In the genomic region with DNA sequence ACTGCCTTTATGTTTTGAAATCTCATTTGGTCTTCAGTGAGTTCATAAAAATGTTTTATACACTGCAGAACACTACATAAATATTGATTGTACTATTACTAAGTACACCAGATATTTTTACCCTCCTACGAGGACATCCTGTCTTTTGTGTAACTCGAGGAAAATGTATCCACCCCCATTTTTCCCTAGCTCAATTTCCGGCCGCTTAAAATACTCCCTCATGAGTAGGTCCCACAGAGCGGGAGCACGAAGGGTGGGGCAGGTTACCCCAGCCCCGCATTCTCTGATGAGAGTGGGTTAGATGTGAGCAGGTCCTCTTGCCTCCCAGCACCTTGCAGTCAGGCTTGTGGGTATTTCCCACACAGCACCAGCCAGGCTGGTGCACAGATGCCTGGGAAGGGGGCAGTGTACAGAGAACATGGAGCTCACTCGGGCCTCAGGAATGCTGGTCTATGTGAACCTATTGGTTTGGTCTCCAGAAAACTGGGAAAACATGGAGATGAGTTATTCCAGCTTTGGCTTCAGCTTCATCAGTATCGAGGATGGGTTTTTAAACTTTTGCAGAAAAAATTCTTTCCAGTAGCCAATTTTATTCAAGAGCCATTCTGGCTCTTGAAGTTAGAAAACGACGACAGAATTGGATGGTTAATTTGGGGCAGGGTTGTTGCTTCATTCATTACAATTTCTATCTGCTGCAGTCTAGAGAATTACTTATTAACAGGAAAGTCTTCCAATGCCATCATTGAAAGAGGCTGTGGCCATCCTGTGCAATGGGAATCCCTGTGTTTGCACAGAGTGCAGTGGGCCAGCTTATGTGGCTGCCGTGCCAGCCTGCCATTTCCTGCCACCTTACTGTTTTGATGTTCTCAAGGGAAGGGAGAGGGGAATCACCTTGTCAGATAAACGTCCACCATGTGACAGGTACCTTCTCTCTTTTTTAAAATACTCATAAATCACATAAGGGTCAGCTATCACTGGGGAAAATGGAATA, we compare ENCODE assay signal across 1 cellular context.
TF ChIP-seq lines count a peak whose summit lies in the region.

No MANE protein-coding gene starts in this region.

TF ChIP-seq in GM23338, 12 proteins besides CTCF, POLR2A, EP300 and RAD21 (continued from another document):
- TF ChIP-seq, protein P1, sequence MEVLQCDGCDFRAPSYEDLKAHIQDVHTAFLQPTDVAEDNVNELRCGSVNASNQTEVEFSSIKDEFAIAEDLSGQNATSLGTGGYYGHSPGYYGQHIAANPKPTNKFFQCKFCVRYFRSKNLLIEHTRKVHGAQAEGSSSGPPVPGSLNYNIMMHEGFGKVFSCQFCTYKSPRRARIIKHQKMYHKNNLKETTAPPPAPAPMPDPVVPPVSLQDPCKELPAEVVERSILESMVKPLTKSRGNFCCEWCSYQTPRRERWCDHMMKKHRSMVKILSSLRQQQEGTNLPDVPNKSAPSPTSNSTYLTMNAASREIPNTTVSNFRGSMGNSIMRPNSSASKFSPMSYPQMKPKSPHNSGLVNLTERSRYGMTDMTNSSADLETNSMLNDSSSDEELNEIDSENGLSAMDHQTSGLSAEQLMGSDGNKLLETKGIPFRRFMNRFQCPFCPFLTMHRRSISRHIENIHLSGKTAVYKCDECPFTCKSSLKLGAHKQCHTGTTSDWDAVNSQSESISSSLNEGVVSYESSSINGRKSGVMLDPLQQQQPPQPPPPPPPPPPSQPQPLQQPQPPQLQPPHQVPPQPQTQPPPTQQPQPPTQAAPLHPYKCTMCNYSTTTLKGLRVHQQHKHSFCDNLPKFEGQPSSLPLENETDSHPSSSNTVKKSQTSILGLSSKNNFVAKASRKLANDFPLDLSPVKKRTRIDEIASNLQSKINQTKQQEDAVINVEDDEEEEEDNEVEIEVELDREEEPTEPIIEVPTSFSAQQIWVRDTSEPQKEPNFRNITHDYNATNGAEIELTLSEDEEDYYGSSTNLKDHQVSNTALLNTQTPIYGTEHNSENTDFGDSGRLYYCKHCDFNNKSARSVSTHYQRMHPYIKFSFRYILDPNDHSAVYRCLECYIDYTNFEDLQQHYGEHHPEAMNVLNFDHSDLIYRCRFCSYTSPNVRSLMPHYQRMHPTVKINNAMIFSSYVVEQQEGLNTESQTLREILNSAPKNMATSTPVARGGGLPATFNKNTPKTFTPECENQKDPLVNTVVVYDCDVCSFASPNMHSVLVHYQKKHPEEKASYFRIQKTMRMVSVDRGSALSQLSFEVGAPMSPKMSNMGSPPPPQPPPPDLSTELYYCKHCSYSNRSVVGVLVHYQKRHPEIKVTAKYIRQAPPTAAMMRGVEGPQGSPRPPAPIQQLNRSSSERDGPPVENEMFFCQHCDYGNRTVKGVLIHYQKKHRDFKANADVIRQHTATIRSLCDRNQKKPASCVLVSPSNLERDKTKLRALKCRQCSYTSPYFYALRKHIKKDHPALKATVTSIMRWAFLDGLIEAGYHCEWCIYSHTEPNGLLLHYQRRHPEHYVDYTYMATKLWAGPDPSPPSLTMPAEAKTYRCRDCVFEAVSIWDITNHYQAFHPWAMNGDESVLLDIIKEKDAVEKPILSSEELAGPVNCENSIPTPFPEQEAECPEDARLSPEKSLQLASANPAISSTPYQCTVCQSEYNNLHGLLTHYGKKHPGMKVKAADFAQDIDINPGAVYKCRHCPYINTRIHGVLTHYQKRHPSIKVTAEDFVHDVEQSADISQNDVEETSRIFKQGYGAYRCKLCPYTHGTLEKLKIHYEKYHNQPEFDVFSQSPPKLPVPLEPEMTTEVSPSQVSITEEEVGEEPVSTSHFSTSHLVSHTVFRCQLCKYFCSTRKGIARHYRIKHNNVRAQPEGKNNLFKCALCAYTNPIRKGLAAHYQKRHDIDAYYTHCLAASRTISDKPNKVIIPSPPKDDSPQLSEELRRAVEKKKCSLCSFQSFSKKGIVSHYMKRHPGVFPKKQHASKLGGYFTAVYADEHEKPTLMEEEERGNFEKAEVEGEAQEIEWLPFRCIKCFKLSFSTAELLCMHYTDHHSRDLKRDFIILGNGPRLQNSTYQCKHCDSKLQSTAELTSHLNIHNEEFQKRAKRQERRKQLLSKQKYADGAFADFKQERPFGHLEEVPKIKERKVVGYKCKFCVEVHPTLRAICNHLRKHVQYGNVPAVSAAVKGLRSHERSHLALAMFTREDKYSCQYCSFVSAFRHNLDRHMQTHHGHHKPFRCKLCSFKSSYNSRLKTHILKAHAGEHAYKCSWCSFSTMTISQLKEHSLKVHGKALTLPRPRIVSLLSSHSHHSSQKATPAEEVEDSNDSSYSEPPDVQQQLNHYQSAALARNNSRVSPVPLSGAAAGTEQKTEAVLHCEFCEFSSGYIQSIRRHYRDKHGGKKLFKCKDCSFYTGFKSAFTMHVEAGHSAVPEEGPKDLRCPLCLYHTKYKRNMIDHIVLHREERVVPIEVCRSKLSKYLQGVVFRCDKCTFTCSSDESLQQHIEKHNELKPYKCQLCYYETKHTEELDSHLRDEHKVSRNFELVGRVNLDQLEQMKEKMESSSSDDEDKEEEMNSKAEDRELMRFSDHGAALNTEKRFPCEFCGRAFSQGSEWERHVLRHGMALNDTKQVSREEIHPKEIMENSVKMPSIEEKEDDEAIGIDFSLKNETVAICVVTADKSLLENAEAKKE (CRISPR knock-in tag; IDR thresholded peaks at IDR 0.05) = no peak
- TF ChIP-seq ZNF331 (CRISPR knock-in tag; IDR thresholded peaks at IDR 0.05; ENCODE audit: low read depth) (no peak), EZH2phosphoT487 (IDR thresholded peaks at IDR 0.05; ENCODE audit: unreplicated experiment) (no peak), JUNB (IDR thresholded peaks at IDR 0.05; ENCODE audit: unreplicated experiment) (no peak)
